18 cellular contexts compared by ENCODE assay signal in genomic region chr4:57023104-57023503, GRCh38. TPM values are rescaled to one million over a fixed set of nuclear protein-coding genes. Genes with fewer than 3 reads are reported as not detected.
DNase-seq lines count a peak whose midpoint lies in the region; TF ChIP-seq lines count a peak whose summit lies in the region.
"Had no signal": no experiment of that assay in that cellular context is flagged by ENCODE, and none has a peak within 500 bp of the region (broad histone marks: within the 10 kb centered on the region; RNA-seq: fewer than 3 reads in every experiment).

No MANE protein-coding gene starts in this region.

- POLR2A ChIA-PET in MCF 10A (lab: Yijun Ruan, JAX): interaction anchor here (0.9 to 1.6 kb wide), 4 partner anchors 8 to 58 kb away, joined by 4 to 5 read pairs (median 5); partner anchors contain the start of gene NOA1

- WGBS in esophagus squamous epithelium, 2 donors: 50 to 65% methylated on average over 4 of the region's 4 CpGs

- H3K36me3 ChIP-seq in breast epithelium (no peaks in the 10 kb centered on the region), adipocyte (ENCODE audit: control insufficient read depth, insufficient read depth, low read length, severe bottlenecking) (peaks cover 83% of the 10 kb centered on the region), ascending aorta (peaks cover 48 to 65% of the 10 kb centered on the region in 2 donors), esophagus squamous epithelium (peaks cover 11 to 100% (median 25%) of the 10 kb centered on the region in 3 donors)

- H3K4me1 Mint-ChIP-seq in MCF 10A (ENCODE audit: insufficient read depth, unreplicated experiment): peaks cover 36% of the 10 kb centered on the region
- no peaks in the 10 kb centered on the region for H3K4me1 Mint-ChIP-seq in activated T-helper 1 cell treated with anti-CD3 and anti-CD28 coated beads, Interleukin-12 subunit alpha, Interleukin-12 subunit beta, Interleukin-2, Interleukin-4 antibody, amounts not matched to agents 30 ng/mL and 10 ng/mL and 1 ng/mL, durations not matched to agents 14 hours and 24 hours and 36 hours (ENCODE audit: low read depth)

- no peak overlapping the region for H3K9ac ChIP-seq in adipocyte (ENCODE audit: low read length)

- peaks cover 99% of the 10 kb centered on the region for H3K36me3 Mint-ChIP-seq in MCF 10A (ENCODE audit: insufficient read depth, unreplicated experiment)
- peaks cover 61% of the 10 kb centered on the region for H3K36me3 Mint-ChIP-seq in activated T-helper 1 cell treated with anti-CD3 and anti-CD28 coated beads, Interleukin-12 subunit alpha, Interleukin-12 subunit beta, Interleukin-2, Interleukin-4 antibody, amounts not matched to agents 30 ng/mL and 10 ng/mL and 1 ng/mL, durations not matched to agents 14 hours and 24 hours and 36 hours (ENCODE audit: low read depth)

- H3K9me3 Mint-ChIP-seq in MCF 10A (ENCODE audit: unreplicated experiment): no peaks in the 10 kb centered on the region
- no peaks in the 10 kb centered on the region for H3K9me3 Mint-ChIP-seq in activated T-helper 1 cell treated with anti-CD3 and anti-CD28 coated beads, Interleukin-12 subunit alpha, Interleukin-12 subunit beta, Interleukin-2, Interleukin-4 antibody, amounts not matched to agents 30 ng/mL and 10 ng/mL and 1 ng/mL, durations not matched to agents 14 hours and 24 hours and 36 hours

- BruUV-seq in MCF 10A (replicated peaks; lab: Mats Ljungman, UMichigan): no TSS peak

- H3K9me3 ChIP-seq in breast epithelium (no peaks in the 10 kb centered on the region), adipocyte (ENCODE audit: control insufficient read depth, low read length) (no peaks in the 10 kb centered on the region), ascending aorta (no peaks in the 10 kb centered on the region), esophagus squamous epithelium (no peaks in the 10 kb centered on the region)
- H3K9me3 ChIP-seq: heart left ventricle, neutrophil, upper lobe of right lung had no signal

- CTCF ChIA-PET in MCF 10A (lab: Yijun Ruan, JAX): interaction anchor here (0.9 to 3.3 kb wide), 3 partner anchors 11 to 140 kb away, joined by 3 to 18 read pairs (median 4); no protein-coding TSS in a partner anchor

- DNase-seq in MCF 10A (ENCODE audit: unreplicated experiment): peak; percentile 80
- DNase-seq in breast epithelium (ENCODE audit: low spot score in 2 of 2): no peak
- peak; percentile 89 for DNase-seq in adipocyte (ENCODE audit: low read depth)
- DNase-seq in fibroblast of pulmonary artery (ENCODE audit: low read depth): peak; percentile 86
- DNase-seq in ascending aorta (ENCODE audit: low spot score in 2 of 2): no peak
- no peak for DNase-seq in esophagus squamous epithelium (lab: John Stamatoyannopoulos, UW)
- DNase-seq in activated T-helper 1 cell treated with anti-CD3 and anti-CD28 coated beads, Interleukin-12 subunit alpha, Interleukin-12 subunit beta, Interleukin-2, Interleukin-4 antibody, amounts not matched to agents 30 ng/mL and 10 ng/mL and 1 ng/mL, durations not matched to agents 14 hours and 24 hours and 36 hours (ENCODE audit: low spot score): no peak
- DNase-seq in HuH-7.5 (ENCODE audit: low spot score): no peak
- DNase-seq: activated CD4-positive, alpha-beta T cell treated with anti-CD3 and anti-CD28 coated beads, Interleukin-2, amount 50 U/mL, for 1 hour; activated gamma-delta T cell treated with Interleukin-2 at 50 U/mL for 16 hours; AML-193; dermis blood vessel endothelial cell; heart left ventricle; left ventricle myocardium superior; NCI-H2171 treated with DMSO at 0.1 percent for 48 hours; T-helper 1 cell; upper lobe of right lung had no signal

- H3K27me3 ChIP-seq in breast epithelium: no peaks in the 10 kb centered on the region
- no peaks in the 10 kb centered on the region for H3K27me3 ChIP-seq in adipocyte (replicated peaks; ENCODE audit: control insufficient read depth, insufficient read depth, low read length)
- H3K27me3 ChIP-seq in ascending aorta: no peaks in the 10 kb centered on the region
- no peaks in the 10 kb centered on the region for H3K27me3 ChIP-seq in esophagus squamous epithelium
- H3K27me3 ChIP-seq: heart left ventricle, neutrophil, upper lobe of right lung had no signal

- TF ChIP-seq POLR2A in breast epithelium (IDR thresholded peaks at IDR 0.05): no peak
- TF ChIP-seq POLR2A in esophagus squamous epithelium (IDR thresholded peaks at IDR 0.05): no peak

- H3K4me3 ChIP-seq in breast epithelium (no peak overlapping the region), adipocyte (ENCODE audit: low read length) (no peak overlapping the region), fibroblast of pulmonary artery (replicated peaks; ENCODE audit: low read depth, low read length) (no peak overlapping the region), ascending aorta (no peak overlapping the region), esophagus squamous epithelium (no peak overlapping the region)
- H3K4me3 ChIP-seq: heart left ventricle, upper lobe of right lung had no signal

- H3K27ac ChIP-seq in breast epithelium (no peak overlapping the region), ascending aorta (peak overlapping the region in 1 of 2 donors; percentile 13), esophagus squamous epithelium (no peak overlapping the region)
- H3K27ac ChIP-seq: heart left ventricle, neutrophil, upper lobe of right lung had no signal

- no peaks in the 10 kb centered on the region for H3K27me3 Mint-ChIP-seq in MCF 10A (ENCODE audit: insufficient read depth, unreplicated experiment)
- H3K27me3 Mint-ChIP-seq in activated T-helper 1 cell treated with anti-CD3 and anti-CD28 coated beads, Interleukin-12 subunit alpha, Interleukin-12 subunit beta, Interleukin-2, Interleukin-4 antibody, amounts not matched to agents 30 ng/mL and 10 ng/mL and 1 ng/mL, durations not matched to agents 14 hours and 24 hours and 36 hours (ENCODE audit: insufficient read depth): no peaks in the 10 kb centered on the region

- H3K4me1 ChIP-seq in breast epithelium: no peaks in the 10 kb centered on the region
- peaks cover 31% of the 10 kb centered on the region for H3K4me1 ChIP-seq in adipocyte (ENCODE audit: control insufficient read depth, insufficient read depth, low read length)
- H3K4me1 ChIP-seq in ascending aorta: no peaks in the 10 kb centered on the region
- H3K4me1 ChIP-seq in esophagus squamous epithelium: peaks cover 0 to 12% (median 0%) of the 10 kb centered on the region in 3 donors
- H3K4me1 ChIP-seq: upper lobe of right lung had no signal

- no peak overlapping the region for H3K4me3 Mint-ChIP-seq in MCF 10A (ENCODE audit: unreplicated experiment)
- no peak overlapping the region for H3K4me3 Mint-ChIP-seq in activated T-helper 1 cell treated with anti-CD3 and anti-CD28 coated beads, Interleukin-12 subunit alpha, Interleukin-12 subunit beta, Interleukin-2, Interleukin-4 antibody, amounts not matched to agents 30 ng/mL and 10 ng/mL and 1 ng/mL, durations not matched to agents 14 hours and 24 hours and 36 hours

- TF ChIP-seq CTCF in MCF 10A (IDR thresholded peaks at IDR 0.05; ENCODE audit: unreplicated experiment) (no peak), breast epithelium (IDR thresholded peaks at IDR 0.05) (no peak), fibroblast of pulmonary artery (IDR thresholded peaks at IDR 0.05; ENCODE audit: low read length, missing control alignments) (no peak), ascending aorta (IDR thresholded peaks at IDR 0.05) (no peak), esophagus squamous epithelium (IDR thresholded peaks at IDR 0.05) (no peak)

- peak overlapping the region; percentile 33 for H3K27ac Mint-ChIP-seq in MCF 10A (ENCODE audit: low read depth, unreplicated experiment)
- H3K27ac Mint-ChIP-seq in activated T-helper 1 cell treated with anti-CD3 and anti-CD28 coated beads, Interleukin-12 subunit alpha, Interleukin-12 subunit beta, Interleukin-2, Interleukin-4 antibody, amounts not matched to agents 30 ng/mL and 10 ng/mL and 1 ng/mL, durations not matched to agents 14 hours and 24 hours and 36 hours: no peak overlapping the region

- intact Hi-C loops in MCF 10A (cut with micrococcal nuclease) (no loop called here), breast epithelium (cut with DNase I; ENCODE audit: low total_unique reads) (no loop called here), ascending aorta (cut with DNase I) (loop anchor here (5.0 to 10.0 kb wide), 2 partner anchors 272 to 389 kb away; no protein-coding TSS in a partner anchor), esophagus squamous epithelium (cut with DNase I) (no loop called here)
- intact Hi-C loops in activated T-helper 1 cell treated with anti-CD3 and anti-CD28 coated beads, Interleukin-12 subunit alpha, Interleukin-12 subunit beta, Interleukin-2, Interleukin-4 antibody, amounts not matched to agents 30 ng/mL and 10 ng/mL and 1 ng/mL, durations not matched to agents 14 hours and 24 hours and 36 hours (cut with micrococcal nuclease): no loop called here

RNA-seq across cellular contexts. Expression of gene POLR2B, which starts 44.4 kb away (rescaled TPM):
- 101 and 126 TPM in 2 replicates for total RNA-seq in MCF 10A (2022)
- total RNA-seq in breast epithelium: 100 to 1,000 TPM in 1 of 3 donors, 10 to 100 TPM in 2; 66.1 to 112 (median 71.4) TPM
- 23.4 TPM for total RNA-seq in ascending aorta
- 10 to 100 TPM; 25.2 to 92.2 (median 77.0) TPM for total RNA-seq in esophagus squamous epithelium
- 145 TPM in 2 replicates for total RNA-seq in activated T-helper 1 cell treated with anti-CD3 and anti-CD28 coated beads, Interleukin-12 subunit alpha, Interleukin-12 subunit beta, Interleukin-2, Interleukin-4 antibody, amounts not matched to agents 30 ng/mL and 10 ng/mL and 1 ng/mL, durations not matched to agents 14 hours and 24 hours and 36 hours

RNA-seq across cellular contexts. Expression of gene NOA1, which starts 45.7 kb away (rescaled TPM):
- total RNA-seq in MCF 10A (2022) (17.1 and 23.2 TPM in 2 replicates), breast epithelium (10 to 100 TPM; 22.6 to 25.4 (median 23.7) TPM), ascending aorta (36.6 TPM), esophagus squamous epithelium (10 to 100 TPM; 18.7 to 30.2 (median 23.9) TPM)
- 17.7 and 18.3 TPM in 2 replicates for total RNA-seq in activated T-helper 1 cell treated with anti-CD3 and anti-CD28 coated beads, Interleukin-12 subunit alpha, Interleukin-12 subunit beta, Interleukin-2, Interleukin-4 antibody, amounts not matched to agents 30 ng/mL and 10 ng/mL and 1 ng/mL, durations not matched to agents 14 hours and 24 hours and 36 hours

Comparison
In these comparisons a context has a peak if more than half of its experiments do, and no peak if none do; other contexts are left out.
1. DNase-seq: peak in MCF 10A (single experiment), adipocyte (single experiment) and fibroblast of pulmonary artery (single experiment); none in breast epithelium (0 of 2), ascending aorta (0 of 2), esophagus squamous epithelium (single experiment), activated T-helper 1 cell treated with anti-CD3 and anti-CD28 coated beads, Interleukin-12 subunit alpha, Interleukin-12 subunit beta, Interleukin-2, Interleukin-4 antibody, amounts not matched to agents 30 ng/mL and 10 ng/mL and 1 ng/mL, durations not matched to agents 14 hours and 24 hours and 36 hours (single experiment) and HuH-7.5 (single experiment).